Comparison of ENCODE assay signal across 22 cellular contexts in the genomic region with DNA sequence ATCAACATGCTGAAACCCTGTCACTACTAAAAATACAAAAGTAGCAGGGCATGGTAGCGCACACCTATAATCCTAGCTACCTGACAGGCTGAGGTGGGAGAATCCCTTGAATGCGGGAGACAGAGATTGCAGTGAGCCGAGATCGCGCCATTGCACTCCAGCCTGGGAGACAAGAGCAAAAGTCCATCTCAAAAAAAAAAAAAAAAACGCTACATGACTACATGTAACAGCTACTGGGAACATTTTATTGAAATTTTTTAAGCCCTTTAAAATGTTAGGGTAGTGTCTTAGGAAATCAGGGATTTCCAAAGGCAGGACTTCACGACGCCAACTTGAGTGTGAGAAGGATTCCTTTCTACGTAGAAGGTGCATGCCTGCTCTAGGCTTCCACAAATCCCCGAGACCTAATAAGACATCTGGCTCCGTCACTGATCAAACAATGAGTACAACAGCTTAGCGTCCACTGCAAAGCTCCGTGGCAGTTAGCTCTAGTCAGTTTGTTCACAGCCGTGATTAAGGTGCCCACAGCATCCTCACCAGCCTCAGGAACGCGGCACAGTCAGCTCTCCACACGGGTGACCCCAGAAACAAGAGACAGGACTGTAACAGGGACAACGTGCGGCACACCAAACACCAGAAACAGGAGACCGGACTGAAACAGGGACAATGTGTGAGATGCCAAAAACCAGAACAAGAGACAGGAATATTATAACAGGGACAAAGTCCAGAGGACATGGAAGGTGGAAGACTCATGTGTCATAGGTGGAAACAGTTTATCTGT.
"Had no signal": no experiment of that assay in that cellular context is flagged by ENCODE, and none has a peak within 500 bp of the region (broad histone marks: within the 10 kb centered on the region; RNA-seq: fewer than 3 reads in every experiment).

No MANE protein-coding gene starts in this region.

- H3K9me3 ChIP-seq: SK-N-SH, testis, upper lobe of left lung had no signal

- FAIRE-seq: colon had no signal

- H3K27me3 Mint-ChIP-seq: activated CD4-positive, alpha-beta memory T cell treated with anti-CD3 and anti-CD28 coated beads, Interleukin-2, amount 10 ng/mL, durations not matched to agents 7 days and 5 days; activated CD8-positive, alpha-beta memory T cell treated with anti-CD3 and anti-CD28 coated beads, Interleukin-2, amount 10 ng/mL, durations not matched to agents 7 days and 5 days; activated naive CD8-positive, alpha-beta T cell; naive thymus-derived CD4-positive, alpha-beta T cell had no signal

- H3K4me3 ChIP-seq: dorsolateral prefrontal cortex, skin epidermis, testis, upper lobe of left lung had no signal

- H3K4me2 ChIP-seq: SK-N-SH had no signal

- H3K27me3 ChIP-seq: brain microvascular endothelial cell, dorsolateral prefrontal cortex, testis, upper lobe of left lung had no signal

- H3K36me3 ChIP-seq: brain microvascular endothelial cell, upper lobe of left lung had no signal

- H3K9ac ChIP-seq: SK-N-SH had no signal

- H3K27ac ChIP-seq: brain microvascular endothelial cell, dorsolateral prefrontal cortex, epithelial cell of prostate, skin epidermis, testis, upper lobe of left lung had no signal

- H3K27ac Mint-ChIP-seq: activated CD4-positive, alpha-beta memory T cell treated with anti-CD3 and anti-CD28 coated beads, Interleukin-2, amount 10 ng/mL, durations not matched to agents 7 days and 5 days; activated CD8-positive, alpha-beta memory T cell treated with anti-CD3 and anti-CD28 coated beads, Interleukin-2, amount 10 ng/mL, durations not matched to agents 7 days and 5 days; activated naive CD8-positive, alpha-beta T cell; naive thymus-derived CD4-positive, alpha-beta T cell; stimulated activated effector memory CD8-positive, alpha-beta T cell treated with anti-CD3 and anti-CD28 coated beads, Interleukin-12 subunit alpha, Interleukin-12 subunit beta, amount 100 ng/mL, for 72 hours; T-helper 2 cell treated with Interferon-gamma antibody and Interleukin-4, amounts not matched to agents 5 μg/mL and 100 μg/mL, for 36 hours had no signal

- H3K4me3 Mint-ChIP-seq: activated CD4-positive, alpha-beta memory T cell treated with anti-CD3 and anti-CD28 coated beads, Interleukin-2, amount 10 ng/mL, durations not matched to agents 7 days and 5 days; activated CD8-positive, alpha-beta memory T cell treated with anti-CD3 and anti-CD28 coated beads, Interleukin-2, amount 10 ng/mL, durations not matched to agents 7 days and 5 days; activated naive CD8-positive, alpha-beta T cell; naive thymus-derived CD4-positive, alpha-beta T cell; stimulated activated effector memory CD8-positive, alpha-beta T cell treated with anti-CD3 and anti-CD28 coated beads, Interleukin-12 subunit alpha, Interleukin-12 subunit beta, amount 100 ng/mL, for 72 hours; T-helper 2 cell treated with Interferon-gamma antibody and Interleukin-4, amounts not matched to agents 5 μg/mL and 100 μg/mL, for 36 hours had no signal

- H3K9me3 Mint-ChIP-seq: stimulated activated effector memory CD8-positive, alpha-beta T cell treated with anti-CD3 and anti-CD28 coated beads, Interleukin-12 subunit alpha, Interleukin-12 subunit beta, amount 100 ng/mL, for 72 hours had no signal

- H3K4me1 Mint-ChIP-seq: activated CD4-positive, alpha-beta memory T cell treated with anti-CD3 and anti-CD28 coated beads, Interleukin-2, amount 10 ng/mL, durations not matched to agents 7 days and 5 days; activated CD8-positive, alpha-beta memory T cell treated with anti-CD3 and anti-CD28 coated beads, Interleukin-2, amount 10 ng/mL, durations not matched to agents 7 days and 5 days had no signal

- ATAC-seq: activated CD8-positive, alpha-beta memory T cell treated with anti-CD3 and anti-CD28 coated beads, Interleukin-2, amount 10 ng/mL, durations not matched to agents 7 days and 5 days; naive thymus-derived CD4-positive, alpha-beta T cell; right cardiac atrium; stimulated activated effector memory CD8-positive, alpha-beta T cell treated with anti-CD3 and anti-CD28 coated beads, Interleukin-12 subunit alpha, Interleukin-12 subunit beta, amount 100 ng/mL, for 72 hours had no signal

- H3K4me1 ChIP-seq: upper lobe of left lung had no signal

- DNase-seq: activated CD4-positive, alpha-beta memory T cell treated with anti-CD3 and anti-CD28 coated beads, Interleukin-2, amount 10 ng/mL, durations not matched to agents 7 days and 5 days; activated CD4-positive, alpha-beta T cell treated with anti-CD3 and anti-CD28 coated beads for 48 hours; activated CD4-positive, CD25-positive, alpha-beta regulatory T cell; activated CD8-positive, alpha-beta memory T cell treated with anti-CD3 and anti-CD28 coated beads, Interleukin-2, amount 10 ng/mL, durations not matched to agents 7 days and 5 days; amygdala; brain microvascular endothelial cell; central memory CD4-positive, alpha-beta T cell; dorsolateral prefrontal cortex; islet precursor cell; mammary epithelial cell; naive thymus-derived CD4-positive, alpha-beta T cell; right cardiac atrium; SK-N-SH; stimulated activated CD4-positive, alpha-beta T cell treated with anti-CD3 and anti-CD28 coated beads, Interleukin-4, amount 100 ng/mL, for 1 hour; testis; upper lobe of left lung had no signal
